In genomic region chr20:52667358-52667757, GRCh38 we compare ENCODE assay signal across 24 cellular contexts.
"Had no signal": no experiment of that assay in that cellular context is flagged by ENCODE, and none has a peak within 500 bp of the region (broad histone marks: within the 10 kb centered on the region; RNA-seq: fewer than 3 reads in every experiment).

No MANE protein-coding gene starts in this region.

- H3K4me3 ChIP-seq: coronary artery, dorsolateral prefrontal cortex, esophagus muscularis mucosa, gastroesophageal sphincter, heart left ventricle, hepatocyte, left ventricle myocardium inferior, lung had no signal

- H3K4me1 ChIP-seq: esophagus muscularis mucosa, foreskin keratinocyte, gastroesophageal sphincter, heart left ventricle, left ventricle myocardium inferior had no signal

- H3K36me3 ChIP-seq: esophagus muscularis mucosa, gastroesophageal sphincter, heart left ventricle, left ventricle myocardium inferior had no signal

- ATAC-seq: foreskin keratinocyte; gastroesophageal sphincter; heart left ventricle; left colon; left lobe of liver; naive thymus-derived CD4-positive, alpha-beta T cell had no signal

- H3K27ac ChIP-seq: coronary artery, dorsolateral prefrontal cortex, esophagus muscularis mucosa, foreskin keratinocyte, gastroesophageal sphincter, heart left ventricle, hepatocyte, left ventricle myocardium inferior had no signal

- H3K36me3 Mint-ChIP-seq: immature natural killer cell; naive thymus-derived CD4-positive, alpha-beta T cell had no signal

- H3K4me1 Mint-ChIP-seq: immature natural killer cell, memory B cell had no signal

- DNase-seq: dermis blood vessel endothelial cell; dorsolateral prefrontal cortex; effector CD4-positive, alpha-beta T cell; effector memory CD4-positive, alpha-beta T cell; foreskin keratinocyte; heart left ventricle; hypothalamus; immature natural killer cell; islet precursor cell; kidney; kidney glomerular epithelial cell; left colon; left ventricle myocardium inferior; mammary epithelial cell; mesendoderm; midbrain; naive thymus-derived CD4-positive, alpha-beta T cell had no signal

- H3K27ac Mint-ChIP-seq: immature natural killer cell; memory B cell; naive thymus-derived CD4-positive, alpha-beta T cell had no signal

- H3K27me3 ChIP-seq: esophagus muscularis mucosa, foreskin keratinocyte, gastroesophageal sphincter, hepatocyte had no signal

- H3K4me2 ChIP-seq: hepatocyte had no signal

- H2AFZ ChIP-seq: hepatocyte had no signal

- H3K4me3 Mint-ChIP-seq: immature natural killer cell; memory B cell; naive thymus-derived CD4-positive, alpha-beta T cell had no signal

- H3K9me3 ChIP-seq: esophagus muscularis mucosa, gastroesophageal sphincter had no signal
